1 cellular context compared by ENCODE assay signal in genomic region chr3:179927191-179927590, GRCh38.
A peak's percentile ranks its signal among the peaks of the same experiment; 100 is the strongest.
TF ChIP-seq lines count a peak whose summit lies in the region.

No MANE protein-coding gene starts in this region.

TF ChIP-seq in H1, 55 proteins besides CTCF, POLR2A, EP300 and RAD21:
- 0 out of 2 replicates have a peak, but pooled peaks have one; percentile 17 for TF ChIP-seq MAX (IDR thresholded peaks at IDR 0.05)
- TF ChIP-seq CTBP2 (IDR thresholded peaks at IDR 0.05; ENCODE audit: borderline replicate concordance, insufficient read depth, insufficient read length, low read length), result no peak
TF ChIP-seq in H1: peak in this region for 1.
